Comparison of ENCODE assay signal across 15 cellular contexts in the genomic region with DNA sequence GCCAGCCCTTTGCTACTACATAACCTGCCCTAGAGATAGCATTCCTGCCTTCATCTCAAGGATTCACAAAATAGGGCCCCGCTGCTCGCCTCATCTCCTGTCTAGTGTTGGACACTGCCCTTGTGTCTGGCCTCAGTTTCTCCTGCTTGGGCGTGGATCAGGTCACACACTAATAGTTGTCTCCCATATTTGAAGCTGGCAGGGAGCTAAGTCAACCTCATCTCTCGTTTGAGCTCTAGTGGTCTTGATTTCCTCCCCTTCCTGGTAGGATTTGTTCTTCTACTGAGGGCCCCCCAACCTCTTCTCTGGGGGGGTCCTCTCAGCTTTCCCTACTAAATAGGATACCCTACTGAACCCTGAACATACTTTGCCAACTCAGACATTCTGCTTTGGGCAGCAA. TPM values are rescaled to one million over a fixed set of nuclear protein-coding genes. Genes with fewer than 3 reads are reported as not detected.
A peak's percentile ranks its signal among the peaks of the same experiment; 100 is the strongest.
DNase-seq lines count a peak whose midpoint lies in the region; ATAC-seq and TF ChIP-seq lines count a peak whose summit lies in the region.
"Had no signal": no experiment of that assay in that cellular context is flagged by ENCODE, and none has a peak within 500 bp of the region (broad histone marks: within the 10 kb centered on the region; RNA-seq: fewer than 3 reads in every experiment).

No MANE protein-coding gene starts in this region.

- DNase-seq in cardiac septum (ENCODE audit: low spot score) (peak; percentile 19), left cardiac atrium (no peak), left lobe of liver (ENCODE audit: low spot score) (peak; percentile 12), sciatic nerve (ENCODE audit: low spot score) (peak; percentile 27), tibial artery (peak; percentile 2 to 24), SK-N-DZ (ENCODE audit: low spot score) (no peak), NCI-H69 (lab: John Stamatoyannopoulos, UW) (no peak)
- DNase-seq: 8988T, AML-193, DMS53, GF-D8, GM23248 had no signal

- ATAC-seq in left cardiac atrium (no peak), left lobe of liver (no peak), sciatic nerve (no peak), HG02798 (IDR thresholded peaks at IDR 0.05; ENCODE audit: poor library complexity, unreplicated experiment) (no peak)
- ATAC-seq: HCT116 had no signal

- no peak overlapping the region for H3K27ac ChIP-seq in tibial artery
- H3K27ac ChIP-seq: BLaER1, GM23248 had no signal

- H3K9me3 ChIP-seq in tibial artery: no peaks in the 10 kb centered on the region
- H3K9me3 ChIP-seq: BLaER1 had no signal

- peaks cover 0 to 35% of the 10 kb centered on the region in 2 donors for H3K27me3 ChIP-seq in tibial artery
- H3K27me3 ChIP-seq: BLaER1 had no signal

- H3K4me1 ChIP-seq in tibial artery: no peaks in the 10 kb centered on the region
- H3K4me1 ChIP-seq: BLaER1 had no signal

- intact Hi-C loops in cardiac septum (cut with DNase I) (no loop called here), left cardiac atrium (cut with DNase I) (no loop called here), sciatic nerve (cut with DNase I) (no loop called here), tibial artery (cut with DNase I; ENCODE audit: low total_unique reads) (no loop called here)

- no peak for TF ChIP-seq CTCF in tibial artery (IDR thresholded peaks at IDR 0.05)

- no peaks in the 10 kb centered on the region for H3K36me3 ChIP-seq in tibial artery
- H3K36me3 ChIP-seq: BLaER1 had no signal

- no peak overlapping the region for H3K4me3 ChIP-seq in tibial artery
- H3K4me3 ChIP-seq: BLaER1, GM23248 had no signal

RNA-seq across cellular contexts. Expression of a gene that starts 42.2 kb away (rescaled TPM):
- total RNA-seq in cardiac septum (1.4 TPM), left cardiac atrium (1 to 10 TPM; 1.0 to 4.8 TPM), left lobe of liver (0.65 TPM), sciatic nerve (9.1 TPM)
- polyA plus RNA-seq in SK-N-DZ (2014; cell fraction: cytosol; rRNA removed): 36.7 and 50.6 TPM in 2 replicates
- 26.5 and 30.1 TPM in 2 replicates for polyA plus RNA-seq in SK-N-DZ (2014; cell fraction: nucleus; rRNA removed)
- total RNA-seq: GM23248 had no signal

Comparison
In these comparisons a context has a peak if more than half of its experiments do, and no peak if none do; other contexts are left out.
1. DNase-seq: peak in cardiac septum (single experiment), left lobe of liver (single experiment), sciatic nerve (single experiment) and tibial artery (2 of 2); none in left cardiac atrium (single experiment), SK-N-DZ (single experiment) and NCI-H69 (single experiment).